1 cellular context compared by ENCODE assay signal in genomic region chr15:30990036-30990435, GRCh38.
TF ChIP-seq lines count a peak whose summit lies in the region.

No MANE protein-coding gene starts in this region.

TF ChIP-seq in HepG2, 621 proteins besides CTCF, POLR2A, EP300 and RAD21 (continued from another document):
- TF ChIP-seq, protein P1, sequence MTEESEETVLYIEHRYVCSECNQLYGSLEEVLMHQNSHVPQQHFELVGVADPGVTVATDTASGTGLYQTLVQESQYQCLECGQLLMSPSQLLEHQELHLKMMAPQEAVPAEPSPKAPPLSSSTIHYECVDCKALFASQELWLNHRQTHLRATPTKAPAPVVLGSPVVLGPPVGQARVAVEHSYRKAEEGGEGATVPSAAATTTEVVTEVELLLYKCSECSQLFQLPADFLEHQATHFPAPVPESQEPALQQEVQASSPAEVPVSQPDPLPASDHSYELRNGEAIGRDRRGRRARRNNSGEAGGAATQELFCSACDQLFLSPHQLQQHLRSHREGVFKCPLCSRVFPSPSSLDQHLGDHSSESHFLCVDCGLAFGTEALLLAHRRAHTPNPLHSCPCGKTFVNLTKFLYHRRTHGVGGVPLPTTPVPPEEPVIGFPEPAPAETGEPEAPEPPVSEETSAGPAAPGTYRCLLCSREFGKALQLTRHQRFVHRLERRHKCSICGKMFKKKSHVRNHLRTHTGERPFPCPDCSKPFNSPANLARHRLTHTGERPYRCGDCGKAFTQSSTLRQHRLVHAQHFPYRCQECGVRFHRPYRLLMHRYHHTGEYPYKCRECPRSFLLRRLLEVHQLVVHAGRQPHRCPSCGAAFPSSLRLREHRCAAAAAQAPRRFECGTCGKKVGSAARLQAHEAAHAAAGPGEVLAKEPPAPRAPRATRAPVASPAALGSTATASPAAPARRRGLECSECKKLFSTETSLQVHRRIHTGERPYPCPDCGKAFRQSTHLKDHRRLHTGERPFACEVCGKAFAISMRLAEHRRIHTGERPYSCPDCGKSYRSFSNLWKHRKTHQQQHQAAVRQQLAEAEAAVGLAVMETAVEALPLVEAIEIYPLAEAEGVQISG (CRISPR knock-in tag; IDR thresholded peaks at IDR 0.05) = 0 out of 2 replicates have a peak, but pooled peaks have one; percentile 25
- 0 out of 2 replicates have a peak, but pooled peaks have one; percentile 12 for TF ChIP-seq ZBTB3 (CRISPR knock-in tag; IDR thresholded peaks at IDR 0.05; ENCODE audit: borderline replicate concordance, low read depth)
- TF ChIP-seq MAFK (conservative IDR thresholded peaks at IDR 0.05 in 1 of 2, IDR thresholded peaks at IDR 0.05 in 1 of 2; ENCODE audit: low read length in 2 of 2) = 0 out of 4 replicates have a peak, but pooled peaks have one; percentile 19 to 20
- TF ChIP-seq POLR2AphosphoS2 (IDR thresholded peaks at IDR 0.05; ENCODE audit: low read depth, low read length) = no peak
- TF ChIP-seq SOX5 (CRISPR knock-in tag; IDR thresholded peaks at IDR 0.05; ENCODE audit: borderline replicate concordance) = no peak
- TF ChIP-seq, protein P2, sequence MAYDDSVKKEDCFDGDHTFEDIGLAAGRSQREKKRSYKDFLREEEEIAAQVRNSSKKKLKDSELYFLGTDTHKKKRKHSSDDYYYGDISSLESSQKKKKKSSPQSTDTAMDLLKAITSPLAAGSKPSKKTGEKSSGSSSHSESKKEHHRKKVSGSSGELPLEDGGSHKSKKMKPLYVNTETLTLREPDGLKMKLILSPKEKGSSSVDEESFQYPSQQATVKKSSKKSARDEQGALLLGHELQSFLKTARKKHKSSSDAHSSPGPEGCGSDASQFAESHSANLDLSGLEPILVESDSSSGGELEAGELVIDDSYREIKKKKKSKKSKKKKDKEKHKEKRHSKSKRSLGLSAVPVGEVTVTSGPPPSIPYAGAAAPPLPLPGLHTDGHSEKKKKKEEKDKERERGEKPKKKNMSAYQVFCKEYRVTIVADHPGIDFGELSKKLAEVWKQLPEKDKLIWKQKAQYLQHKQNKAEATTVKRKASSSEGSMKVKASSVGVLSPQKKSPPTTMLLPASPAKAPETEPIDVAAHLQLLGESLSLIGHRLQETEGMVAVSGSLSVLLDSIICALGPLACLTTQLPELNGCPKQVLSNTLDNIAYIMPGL (CRISPR knock-in tag; IDR thresholded peaks at IDR 0.05; ENCODE audit: borderline replicate concordance in 1 of 2, low read depth in 1 of 2) = 0 out of 4 replicates have a peak, but pooled peaks of 1 of the 2 experiments have one; percentile 19
